ENCODE assay signal across 8 cellular contexts in the genomic region with DNA sequence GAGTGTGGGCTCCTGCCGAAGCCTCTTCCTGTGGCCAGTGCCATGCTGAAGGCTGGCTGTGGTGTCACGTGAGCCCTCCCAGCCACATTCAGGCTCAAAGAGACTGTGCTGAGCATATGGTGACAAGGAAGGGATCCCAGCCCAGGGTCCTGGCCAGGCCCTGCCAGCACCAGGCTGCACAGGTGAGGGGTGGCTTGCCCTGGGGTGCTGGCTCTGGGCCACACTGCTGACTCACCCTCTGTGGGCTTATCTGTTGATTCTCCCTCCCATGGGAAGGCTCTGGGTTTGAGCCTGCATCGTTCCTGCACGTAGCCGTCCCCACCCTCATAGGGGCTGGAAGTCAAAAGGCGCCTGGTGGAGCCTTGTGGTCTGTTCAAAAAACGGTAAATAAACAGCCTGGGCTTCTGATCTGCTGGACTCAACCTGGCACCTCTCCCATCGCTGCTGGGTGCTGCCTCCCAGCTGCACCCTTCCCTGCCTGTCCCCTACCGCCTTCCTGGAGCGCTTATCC. TPM values are rescaled to one million over a fixed set of nuclear protein-coding genes. Genes with fewer than 3 reads are reported as not detected.
A peak's percentile ranks its signal among the peaks of the same experiment; 100 is the strongest.
DNase-seq lines count a peak whose midpoint lies in the region; ATAC-seq and TF ChIP-seq lines count a peak whose summit lies in the region.

No MANE protein-coding gene starts in this region.

- TF ChIP-seq CTCF in fibroblast of the aortic adventitia (IDR thresholded peaks at IDR 0.05; ENCODE audit: insufficient read depth, low read length) = no peak

- ATAC-seq in GM18520 (IDR thresholded peaks at IDR 0.05; ENCODE audit: unreplicated experiment) (no peak), GM21786 (IDR thresholded peaks at IDR 0.05; ENCODE audit: unreplicated experiment) (no peak), GM18873 (IDR thresholded peaks at IDR 0.05; ENCODE audit: low FRiP score, unreplicated experiment) (no peak)

- no peaks in the 10 kb centered on the region for H3K36me3 Mint-ChIP-seq in activated naive CD4-positive, alpha-beta T cell treated with anti-CD3 and anti-CD28 coated beads, Interleukin-2, amount 50 U/mL, for 24 hours

- no peak overlapping the region for H3K4me3 ChIP-seq in fibroblast of the aortic adventitia (ENCODE audit: low read depth, low read length)

- no peaks in the 10 kb centered on the region for H3K9me3 Mint-ChIP-seq in activated naive CD4-positive, alpha-beta T cell treated with anti-CD3 and anti-CD28 coated beads, Interleukin-2, amount 50 U/mL, for 24 hours

- no peak overlapping the region for H3K4me3 Mint-ChIP-seq in activated naive CD4-positive, alpha-beta T cell treated with anti-CD3 and anti-CD28 coated beads, Interleukin-2, amount 50 U/mL, for 24 hours

- peak overlapping the region; percentile 73 for H3K27ac Mint-ChIP-seq in activated naive CD4-positive, alpha-beta T cell treated with anti-CD3 and anti-CD28 coated beads, Interleukin-2, amount 50 U/mL, for 24 hours

- H3K27me3 Mint-ChIP-seq in activated naive CD4-positive, alpha-beta T cell treated with anti-CD3 and anti-CD28 coated beads, Interleukin-2, amount 50 U/mL, for 24 hours = no peaks in the 10 kb centered on the region

- DNase-seq in activated naive CD4-positive, alpha-beta T cell (lab: John Stamatoyannopoulos, UW) = no peak
- DNase-seq in SW480 (ENCODE audit: low spot score) (peak; percentile 91), fibroblast of the aortic adventitia (ENCODE audit: low read depth) (peak; percentile 70), renal cortical epithelial cell (ENCODE audit: low read depth) (peak; percentile 85)

- peaks cover 80% of the 10 kb centered on the region for H3K4me1 Mint-ChIP-seq in activated naive CD4-positive, alpha-beta T cell treated with anti-CD3 and anti-CD28 coated beads, Interleukin-2, amount 50 U/mL, for 24 hours

RNA-seq across cellular contexts. Expression of a gene that starts 31.1 kb away (rescaled TPM):
- total RNA-seq in fibroblast of the aortic adventitia (ENCODE audit: low replicate concordance) = 44.6 and 83.2 TPM in 2 replicates
- 116 and 347 TPM in 2 replicates for total RNA-seq in renal cortical epithelial cell

RNA-seq across cellular contexts. Expression of a gene that starts 47.7 kb away (rescaled TPM):
- 17.7 and 21.1 TPM in 2 replicates for total RNA-seq in fibroblast of the aortic adventitia (ENCODE audit: low replicate concordance)
- total RNA-seq in renal cortical epithelial cell = 16.0 and 24.4 TPM in 2 replicates

Comparison
In these comparisons a context has a peak if more than half of its experiments do, and no peak if none do; other contexts are left out.
1. DNase-seq: peak in SW480 (single experiment), fibroblast of the aortic adventitia (single experiment) and renal cortical epithelial cell (single experiment); none in activated naive CD4-positive, alpha-beta T cell (0 of 4).